Comparison of ENCODE assay signal across 9 cellular contexts in the genomic region with DNA sequence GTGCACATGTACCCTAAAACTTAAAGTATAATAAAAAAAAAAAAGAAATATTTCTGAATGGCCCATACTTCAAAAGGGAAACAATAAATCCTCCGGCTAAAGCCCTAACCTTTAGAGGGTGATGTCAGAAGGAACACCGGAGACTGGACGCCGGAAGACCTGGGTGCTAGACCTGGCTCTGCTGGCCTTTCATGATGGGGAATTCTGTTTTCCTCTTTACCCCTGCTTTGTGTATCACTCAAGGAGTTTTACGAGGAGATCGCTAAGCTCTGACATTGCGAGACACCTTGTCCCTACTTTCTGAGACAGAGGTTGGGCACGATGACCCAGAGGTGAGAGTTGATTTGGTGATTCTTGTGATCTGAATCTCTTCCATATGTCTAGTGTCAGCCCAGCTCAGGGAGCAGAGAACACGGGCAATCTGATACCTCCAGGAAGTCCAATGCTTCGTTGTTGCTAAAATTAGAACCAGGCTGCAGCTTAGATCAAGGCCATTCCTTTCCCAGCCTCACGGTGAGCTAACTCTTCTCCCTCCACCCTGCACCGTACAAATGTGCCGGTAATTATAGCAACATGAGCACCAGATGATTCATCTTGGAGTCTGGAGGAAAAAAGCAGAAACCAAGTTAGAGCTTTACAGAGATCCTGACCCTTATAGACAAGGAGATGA. TPM values are rescaled to one million over a fixed set of nuclear protein-coding genes. Genes with fewer than 3 reads are reported as not detected.
DNase-seq lines count a peak whose midpoint lies in the region; ATAC-seq and TF ChIP-seq lines count a peak whose summit lies in the region.
"Had no signal": no experiment of that assay in that cellular context is flagged by ENCODE, and none has a peak within 500 bp of the region (broad histone marks: within the 10 kb centered on the region; RNA-seq: fewer than 3 reads in every experiment).

No MANE protein-coding gene starts in this region.

- peaks cover 7% of the 10 kb centered on the region for H3K27me3 ChIP-seq in CD4-positive, alpha-beta memory T cell (ENCODE audit: insufficient read depth, low read length)
- H3K27me3 ChIP-seq: dorsolateral prefrontal cortex had no signal

- POLR2A ChIA-PET in CD4-positive, alpha-beta memory T cell (lab: Charles Lee; ENCODE audit: partially characterized antibody) = interaction anchor here (0.8 kb wide), 1 partner anchor 91 kb away, joined by 3 read pairs; no protein-coding TSS in a partner anchor

- H3K4me1 ChIP-seq in CD4-positive, alpha-beta memory T cell (ENCODE audit: insufficient read depth, low read length) = no peaks in the 10 kb centered on the region

- ATAC-seq in HG03342 (IDR thresholded peaks at IDR 0.05; ENCODE audit: unreplicated experiment) = no peak
- ATAC-seq in GM21786 (IDR thresholded peaks at IDR 0.05; ENCODE audit: unreplicated experiment) = no peak

- no peak overlapping the region for H3K4me3 ChIP-seq in CD4-positive, alpha-beta memory T cell (ENCODE audit: low read length in 2 of 2)
- H3K4me3 ChIP-seq: dorsolateral prefrontal cortex had no signal

- H3K9me3 ChIP-seq in CD4-positive, alpha-beta memory T cell (ENCODE audit: control insufficient read depth in 1 of 2, low read length in 2 of 2) = no peaks in the 10 kb centered on the region

- H3K36me3 ChIP-seq in CD4-positive, alpha-beta memory T cell (ENCODE audit: insufficient read depth, low read length) = no peaks in the 10 kb centered on the region

- no peak overlapping the region for H3K27ac ChIP-seq in CD4-positive, alpha-beta memory T cell (ENCODE audit: low read depth, low read length)

- H3K27me3 Mint-ChIP-seq in nephron progenitor cell (ENCODE audit: low read depth, poor library complexity) = peaks cover 11% of the 10 kb centered on the region
- peaks cover 30 to 37% of the 10 kb centered on the region in 2 donors for H3K27me3 Mint-ChIP-seq in CD4-positive, alpha-beta memory T cell

- peak overlapping the region; percentile 89 for H3K27ac Mint-ChIP-seq in nephron progenitor cell
- H3K27ac Mint-ChIP-seq in CD4-positive, alpha-beta memory T cell = no peak overlapping the region

- CTCF ChIA-PET in CD4-positive, alpha-beta memory T cell (lab: Charles Lee; ENCODE audit: partially characterized antibody) = interaction anchor here (1.5 kb wide), 1 partner anchor 124 kb away, joined by 3 read pairs; no protein-coding TSS in a partner anchor

- no peak for TF ChIP-seq CTCF in nephron progenitor cell (IDR thresholded peaks at IDR 0.05)

- in situ Hi-C loops in Caki2 (cut with HindIII; ENCODE audit: low pct_unique_long_range_greater_than_20kb, low sequenced_read_pairs) = no loop called here

- peaks cover 42% of the 10 kb centered on the region for H3K4me1 Mint-ChIP-seq in nephron progenitor cell
- no peaks in the 10 kb centered on the region for H3K4me1 Mint-ChIP-seq in CD4-positive, alpha-beta memory T cell

- intact Hi-C loops in CD4-positive, alpha-beta memory T cell (cut with micrococcal nuclease) = no loop called here

- no peaks in the 10 kb centered on the region for H3K36me3 Mint-ChIP-seq in nephron progenitor cell (ENCODE audit: low read depth)
- H3K36me3 Mint-ChIP-seq in CD4-positive, alpha-beta memory T cell = no peaks in the 10 kb centered on the region

- DNase-seq in Caki2 (ENCODE audit: low read depth) (peak; percentile 8), NCI-H2196 (lab: John Stamatoyannopoulos, UW; ENCODE audit: unreplicated experiment) (peak; percentile 10), dedifferentiated amniotic fluid mesenchymal stem cell (ENCODE audit: extremely low spot score) (peak; percentile 91), nephron progenitor cell (peak; percentile 6)
- no peak for DNase-seq in activated T-cell treated with anti-CD3 and anti-CD28 coated beads, Interleukin-2, amount 50 U/mL, for 1 hour
- no peak for DNase-seq in CD4-positive, alpha-beta memory T cell

- peak overlapping the region; percentile 41 for H3K4me3 Mint-ChIP-seq in nephron progenitor cell
- no peak overlapping the region for H3K4me3 Mint-ChIP-seq in CD4-positive, alpha-beta memory T cell

- peaks cover 15% of the 10 kb centered on the region for H3K9me3 Mint-ChIP-seq in nephron progenitor cell
- H3K9me3 Mint-ChIP-seq in CD4-positive, alpha-beta memory T cell = no peaks in the 10 kb centered on the region

RNA-seq across cellular contexts. Expression of a gene that starts 42.0 kb away (rescaled TPM):
- total RNA-seq in Caki2 (2014; rRNA removed; shearing (Covaris generic); ENCODE audit: low replicate concordance) = 0.98 TPM in 1 of 2 replicates, not detected in the other
- not detected for total RNA-seq in CD4-positive, alpha-beta memory T cell
- not detected for polyA plus RNA-seq in CD4-positive, alpha-beta memory T cell

Comparison
In these comparisons a context has a peak if more than half of its experiments do, and no peak if none do; other contexts are left out.
1. DNase-seq: peak in Caki2 (single experiment), NCI-H2196 (single experiment), dedifferentiated amniotic fluid mesenchymal stem cell (single experiment) and nephron progenitor cell (single experiment); none in activated T-cell treated with anti-CD3 and anti-CD28 coated beads, Interleukin-2, amount 50 U/mL, for 1 hour (single experiment) and CD4-positive, alpha-beta memory T cell (0 of 5).